1 cellular context compared by ENCODE assay signal in genomic region chr1:207031632-207032258, GRCh38.
TF ChIP-seq lines count a peak whose summit lies in the region.

No MANE protein-coding gene starts in this region.

TF ChIP-seq in liver, 16 proteins besides CTCF, POLR2A, EP300 and RAD21 (continued from another document):
- TF ChIP-seq HNF4A (conservative IDR thresholded peaks at IDR 0.05) (peak; percentile 54 to 77), YY1 (IDR thresholded peaks at IDR 0.05) (peak; percentile 33), SP1 (IDR thresholded peaks at IDR 0.05) (peak; percentile 49), FOXA1 (IDR thresholded peaks at IDR 0.05) (peak; percentile 60)
TF ChIP-seq in liver: peak in this region for 10.
